12 cellular contexts compared by ENCODE assay signal in the genomic region with DNA sequence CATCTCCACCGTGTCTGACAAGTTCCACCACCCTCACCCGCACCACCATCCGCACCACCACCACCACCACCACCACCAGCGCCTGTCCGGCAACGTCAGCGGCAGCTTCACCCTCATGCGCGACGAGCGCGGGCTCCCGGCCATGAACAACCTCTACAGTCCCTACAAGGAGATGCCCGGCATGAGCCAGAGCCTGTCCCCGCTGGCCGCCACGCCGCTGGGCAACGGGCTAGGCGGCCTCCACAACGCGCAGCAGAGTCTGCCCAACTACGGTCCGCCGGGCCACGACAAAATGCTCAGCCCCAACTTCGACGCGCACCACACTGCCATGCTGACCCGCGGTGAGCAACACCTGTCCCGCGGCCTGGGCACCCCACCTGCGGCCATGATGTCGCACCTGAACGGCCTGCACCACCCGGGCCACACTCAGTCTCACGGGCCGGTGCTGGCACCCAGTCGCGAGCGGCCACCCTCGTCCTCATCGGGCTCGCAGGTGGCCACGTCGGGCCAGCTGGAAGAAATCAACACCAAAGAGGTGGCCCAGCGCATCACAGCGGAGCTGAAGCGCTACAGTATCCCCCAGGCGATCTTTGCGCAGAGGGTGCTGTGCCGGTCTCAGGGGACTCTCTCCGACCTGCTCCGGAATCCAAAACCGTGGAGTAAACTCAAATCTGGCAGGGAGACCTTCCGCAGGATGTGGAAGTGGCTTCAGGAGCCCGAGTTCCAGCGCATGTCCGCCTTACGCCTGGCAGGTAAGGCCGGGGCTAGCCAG. TPM values are rescaled to one million over a fixed set of nuclear protein-coding genes. Genes with fewer than 3 reads are reported as not detected.
DNase-seq lines count a peak whose midpoint lies in the region; ATAC-seq and TF ChIP-seq lines count a peak whose summit lies in the region.
"Had no signal": no experiment of that assay in that cellular context is flagged by ENCODE, and none has a peak within 500 bp of the region (broad histone marks: within the 10 kb centered on the region; RNA-seq: fewer than 3 reads in every experiment).

No MANE protein-coding gene starts in this region.

- H3K9me3 ChIP-seq in CD4-positive, alpha-beta memory T cell (ENCODE audit: control insufficient read depth in 1 of 2, low read length in 2 of 2), result no peaks in the 10 kb centered on the region
- H3K9me3 ChIP-seq in H9 (ENCODE audit: control insufficient read depth, low read depth, low read length), result no peaks in the 10 kb centered on the region

- H2AK5ac ChIP-seq in H9 (ENCODE audit: insufficient read length, low read length), result no peak overlapping the region

- H3K4me1 Mint-ChIP-seq in CD4-positive, alpha-beta memory T cell, result peaks cover 20 to 56% (median 36%) of the 10 kb centered on the region in 4 donors
- H3K4me1 Mint-ChIP-seq in H9, result peaks cover 66 to 77% of the 10 kb centered on the region in 2 experiments
- H3K4me1 Mint-ChIP-seq in activated naive CD8-positive, alpha-beta T cell treated with anti-CD3 and anti-CD28 coated beads for 36 hours, result peaks cover 44% of the 10 kb centered on the region
- peaks cover 33% of the 10 kb centered on the region for H3K4me1 Mint-ChIP-seq in mesothelial cell of epicardium

- no peak overlapping the region for H3K18ac ChIP-seq in H9 (ENCODE audit: insufficient read length, low read depth, low read length)

- WGBS in H9 (ENCODE audit: extremely low coverage, insufficient read length, low lambda C conversion rate), result no CpG with 5 or more reads among the region's 62 CpGs

- peak overlapping the region in 2 of 7 donors; percentile 18 to 21 for H3K27ac Mint-ChIP-seq in CD4-positive, alpha-beta memory T cell
- H3K27ac Mint-ChIP-seq in H9 (no peak overlapping the region), mesothelial cell of epicardium (no peak overlapping the region)
- peak overlapping the region; percentile 31 for H3K27ac Mint-ChIP-seq in activated naive CD8-positive, alpha-beta T cell treated with anti-CD3 and anti-CD28 coated beads for 36 hours

- H3K79me2 ChIP-seq in H9 (ENCODE audit: insufficient read depth, low read length), result no peaks in the 10 kb centered on the region

- H3K4me2 ChIP-seq in H9 (ENCODE audit: insufficient read depth, insufficient read length, low read length), result peak overlapping the region; percentile 41

- H3K27me3 Mint-ChIP-seq in CD4-positive, alpha-beta memory T cell, result peaks cover 63 to 71% of the 10 kb centered on the region in 2 donors
- peaks cover 97% of the 10 kb centered on the region for H3K27me3 Mint-ChIP-seq in H9 (ENCODE audit: low read depth)
- peaks cover 94% of the 10 kb centered on the region for H3K27me3 Mint-ChIP-seq in activated naive CD8-positive, alpha-beta T cell treated with anti-CD3 and anti-CD28 coated beads for 36 hours
- peaks cover 96% of the 10 kb centered on the region for H3K27me3 Mint-ChIP-seq in mesothelial cell of epicardium (ENCODE audit: low read depth)

- H4K5ac ChIP-seq in H9 (ENCODE audit: insufficient read length, low read depth, low read length), result no peak overlapping the region

- no peak overlapping the region for H2AFZ ChIP-seq in H9 (ENCODE audit: low read length)

- peaks cover 0 to 32% (median 17%) of the 10 kb centered on the region in 8 donors for H3K9me3 Mint-ChIP-seq in CD4-positive, alpha-beta memory T cell
- peaks cover 4 to 12% of the 10 kb centered on the region in 2 experiments; a peak in 3 of 5 replicates for H3K9me3 Mint-ChIP-seq in H9
- H3K9me3 Mint-ChIP-seq in activated naive CD8-positive, alpha-beta T cell treated with anti-CD3 and anti-CD28 coated beads for 36 hours, result peaks cover 6% of the 10 kb centered on the region
- H3K9me3 Mint-ChIP-seq in mesothelial cell of epicardium, result no peaks in the 10 kb centered on the region

- DNase-seq in CD4-positive, alpha-beta memory T cell, result no peak
- no peak for DNase-seq in H9
- DNase-seq in activated naive CD8-positive, alpha-beta T cell treated with anti-CD3 and anti-CD28 coated beads for 36 hours, result no peak
- no peak for DNase-seq in mesothelial cell of epicardium (ENCODE audit: low spot score in 2 of 2, unreplicated experiment in 2 of 2)
- no peak for DNase-seq in GM19240 (ENCODE audit: insufficient read length, low spot score)
- no peak for DNase-seq in activated naive CD4-positive, alpha-beta T cell treated with anti-CD3 and anti-CD28 coated beads, Interleukin-2, amount 50 U/mL, for 16 hours
- DNase-seq: activated CD4-positive, CD25-positive, alpha-beta regulatory T cell; effector CD4-positive, alpha-beta T cell; NCI-H1694 treated with DMSO at 0.1 percent for 48 hours had no signal

- no peaks in the 10 kb centered on the region for H3K79me1 ChIP-seq in H9 (ENCODE audit: insufficient read depth, low read depth, low read length, poor library complexity, severe bottlenecking)

- no peak overlapping the region for H2BK5ac ChIP-seq in H9 (ENCODE audit: insufficient read length, low read length)

- H3K9ac ChIP-seq in H9 (ENCODE audit: extremely low read depth, insufficient read length, low read length), result no peak overlapping the region

- no peaks in the 10 kb centered on the region for H3K36me3 ChIP-seq in CD4-positive, alpha-beta memory T cell (ENCODE audit: insufficient read depth, low read length)

- peaks cover 0 to 4% of the 10 kb centered on the region in 2 donors for H3K36me3 Mint-ChIP-seq in CD4-positive, alpha-beta memory T cell
- H3K36me3 Mint-ChIP-seq in H9 (ENCODE audit: insufficient read depth in 1 of 3, low read depth in 3 of 3) (no peaks in the 10 kb centered on the region), mesothelial cell of epicardium (no peaks in the 10 kb centered on the region)
- H3K36me3 Mint-ChIP-seq in activated naive CD8-positive, alpha-beta T cell treated with anti-CD3 and anti-CD28 coated beads for 36 hours, result peaks cover 2% of the 10 kb centered on the region

- POLR2A ChIA-PET in CD4-positive, alpha-beta memory T cell (lab: Charles Lee; ENCODE audit: partially characterized antibody), result no interaction called here

- H3K14ac ChIP-seq in H9 (ENCODE audit: insufficient read depth, low read length), result no peak overlapping the region

- H3K27ac ChIP-seq in CD4-positive, alpha-beta memory T cell (ENCODE audit: low read depth, low read length), result no peak overlapping the region
- H3K27ac ChIP-seq in H9 (ENCODE audit: insufficient read length, low read depth, low read length), result no peak overlapping the region

- ATAC-seq in GM21515 (IDR thresholded peaks at IDR 0.05; ENCODE audit: unreplicated experiment) (no peak), HG02885 (IDR thresholded peaks at IDR 0.05; ENCODE audit: poor library complexity, unreplicated experiment) (no peak)

- H4K91ac ChIP-seq in H9 (ENCODE audit: insufficient read length, low read depth, low read length), result no peak overlapping the region

- peak overlapping the region; percentile 39 to 86 (median 77) for H3K4me3 Mint-ChIP-seq in CD4-positive, alpha-beta memory T cell
- H3K4me3 Mint-ChIP-seq in H9 (peak overlapping the region; percentile 59 to 82), mesothelial cell of epicardium (peak overlapping the region; percentile 58)
- H3K4me3 Mint-ChIP-seq in activated naive CD8-positive, alpha-beta T cell treated with anti-CD3 and anti-CD28 coated beads for 36 hours, result peak overlapping the region; percentile 74

- no peak overlapping the region for H3T11ph ChIP-seq in H9 (ENCODE audit: low read length)

- TF ChIP-seq CTCF in H9 (conservative IDR thresholded peaks at IDR 0.05) (no peak), mesothelial cell of epicardium (IDR thresholded peaks at IDR 0.05; ENCODE audit: unreplicated experiment) (no peak)

- H3K27me3 ChIP-seq in CD4-positive, alpha-beta memory T cell (ENCODE audit: insufficient read depth, low read length), result peaks cover 48% of the 10 kb centered on the region
- H3K27me3 ChIP-seq in H9 (ENCODE audit: insufficient read depth, low read length), result peaks cover 83% of the 10 kb centered on the region

- H2BK15ac ChIP-seq in H9 (ENCODE audit: low read depth, low read length), result no peak overlapping the region

- H3K23me2 ChIP-seq in H9 (ENCODE audit: insufficient read length, low read depth, low read length, poor library complexity, severe bottlenecking), result peaks cover 27% of the 10 kb centered on the region

- no peak overlapping the region for H2BK20ac ChIP-seq in H9 (ENCODE audit: low read depth, low read length, poor library complexity, severe bottlenecking)

- no peak overlapping the region for H3K4me3 ChIP-seq in CD4-positive, alpha-beta memory T cell (ENCODE audit: low read length in 2 of 2)

- no peak overlapping the region for H2BK12ac ChIP-seq in H9 (ENCODE audit: insufficient read length, low read depth, low read length)

- no peak overlapping the region for H4K8ac ChIP-seq in H9 (replicated peaks; ENCODE audit: insufficient read length, low read depth, low read length)

- no peak overlapping the region for H2BK120ac ChIP-seq in H9 (ENCODE audit: low read depth, low read length, poor library complexity, severe bottlenecking)

- intact Hi-C loops in CD4-positive, alpha-beta memory T cell (cut with micrococcal nuclease), result no loop called here

- H4K20me1 ChIP-seq in H9 (ENCODE audit: control insufficient read depth, insufficient read depth, insufficient read length), result no peaks in the 10 kb centered on the region

- CTCF ChIA-PET in CD4-positive, alpha-beta memory T cell (lab: Charles Lee; ENCODE audit: partially characterized antibody), result no interaction called here

- H3K23ac ChIP-seq in H9 (ENCODE audit: insufficient read length, low read depth, low read length), result no peak overlapping the region

- H3K4ac ChIP-seq in H9 (ENCODE audit: low read depth, low read length), result no peak overlapping the region

- H3K56ac ChIP-seq in H9 (ENCODE audit: insufficient read length, low read depth, low read length), result no peak overlapping the region

- peaks cover 44% of the 10 kb centered on the region for H3K4me1 ChIP-seq in CD4-positive, alpha-beta memory T cell (ENCODE audit: insufficient read depth, low read length)
- no peaks in the 10 kb centered on the region for H3K4me1 ChIP-seq in H9 (ENCODE audit: insufficient read depth, low read length)

RNA-seq across cellular contexts. Expression of gene ONECUT2, which starts 1.2 kb away (rescaled TPM):
- not detected for total RNA-seq in CD4-positive, alpha-beta memory T cell
- polyA plus RNA-seq in CD4-positive, alpha-beta memory T cell, result not detected
- total RNA-seq in H9 (2021), result 0.48 and 0.72 TPM in 2 replicates
- not detected for total RNA-seq in activated naive CD8-positive, alpha-beta T cell treated with anti-CD3 and anti-CD28 coated beads for 36 hours
- total RNA-seq in mesothelial cell of epicardium, result 0.09 to 0.51 TPM (median 0.09 TPM) in 3 replicates
- total RNA-seq: mononuclear cell had no signal
